Comparison of ENCODE assay signal across 1 cellular context in the genomic region with DNA sequence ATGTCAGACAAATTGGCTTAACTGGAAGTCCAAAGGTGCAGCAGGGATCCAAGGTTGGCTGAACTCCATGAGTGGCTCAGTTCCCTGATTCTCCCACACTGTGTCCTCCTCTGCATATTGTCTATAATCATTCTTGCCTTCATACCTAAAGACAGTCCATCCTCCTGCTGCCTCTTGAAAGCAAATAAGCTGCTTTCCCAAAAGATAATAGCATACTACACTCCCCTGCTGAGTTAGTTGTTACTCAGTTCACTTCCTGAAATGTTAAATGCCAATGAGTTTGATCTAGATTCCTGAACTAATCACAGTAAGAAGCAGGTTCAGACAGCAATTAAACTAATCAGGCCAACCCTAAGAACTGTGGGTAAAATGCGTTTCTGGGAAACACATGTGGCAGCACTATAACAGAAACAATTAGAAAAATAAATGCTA.
TF ChIP-seq lines count a peak whose summit lies in the region.

No MANE protein-coding gene starts in this region.

TF ChIP-seq in K562, 482 proteins besides CTCF, POLR2A, EP300 and RAD21 (continued from another document):
- TF ChIP-seq ZNF24 (IDR thresholded peaks at IDR 0.05) (no peak), TAF9B (IDR thresholded peaks at IDR 0.05; ENCODE audit: partially characterized antibody) (no peak), ZNF184 (CRISPR knock-in tag; IDR thresholded peaks at IDR 0.05) (no peak), ELF4 (CRISPR knock-in tag; IDR thresholded peaks at IDR 0.05) (0 out of 2 replicates have a peak, but pooled peaks have one; percentile 34), POLR2G (IDR thresholded peaks at IDR 0.05; ENCODE audit: low read depth, low read length) (0 out of 2 replicates have a peak, but pooled peaks have one; percentile 21), ETV1 (tag; conservative IDR thresholded peaks at IDR 0.05; ENCODE audit: low read depth) (0 out of 2 replicates have a peak, but pooled peaks have one; percentile 8), ZNF696 (CRISPR knock-in tag; conservative IDR thresholded peaks at IDR 0.05) (peak; percentile 21; the same call in 1 of the 2 replicates), ZNF830 (CRISPR knock-in tag; IDR thresholded peaks at IDR 0.05) (no peak), HDAC6 (IDR thresholded peaks at IDR 0.05; ENCODE audit: low read depth, low read length) (no peak), PHF21A (IDR thresholded peaks at IDR 0.05; ENCODE audit: borderline replicate concordance, low read depth) (no peak), KDM1A (IDR thresholded peaks at IDR 0.05) (peak; percentile 13; a peak in 1 of 4 replicates), ZNF197 (CRISPR knock-in tag; IDR thresholded peaks at IDR 0.05; ENCODE audit: low read depth) (0 out of 2 replicates have a peak, but pooled peaks have one; percentile 35), SPI1 (IDR thresholded peaks at IDR 0.05; ENCODE audit: borderline replicate concordance, low read depth, low read length) (peak; percentile 66; the same call in 1 of the 2 replicates), ERF (CRISPR knock-in tag; IDR thresholded peaks at IDR 0.05) (0 out of 2 replicates have a peak, but pooled peaks have one; percentile 23)
- TF ChIP-seq, protein P1, sequence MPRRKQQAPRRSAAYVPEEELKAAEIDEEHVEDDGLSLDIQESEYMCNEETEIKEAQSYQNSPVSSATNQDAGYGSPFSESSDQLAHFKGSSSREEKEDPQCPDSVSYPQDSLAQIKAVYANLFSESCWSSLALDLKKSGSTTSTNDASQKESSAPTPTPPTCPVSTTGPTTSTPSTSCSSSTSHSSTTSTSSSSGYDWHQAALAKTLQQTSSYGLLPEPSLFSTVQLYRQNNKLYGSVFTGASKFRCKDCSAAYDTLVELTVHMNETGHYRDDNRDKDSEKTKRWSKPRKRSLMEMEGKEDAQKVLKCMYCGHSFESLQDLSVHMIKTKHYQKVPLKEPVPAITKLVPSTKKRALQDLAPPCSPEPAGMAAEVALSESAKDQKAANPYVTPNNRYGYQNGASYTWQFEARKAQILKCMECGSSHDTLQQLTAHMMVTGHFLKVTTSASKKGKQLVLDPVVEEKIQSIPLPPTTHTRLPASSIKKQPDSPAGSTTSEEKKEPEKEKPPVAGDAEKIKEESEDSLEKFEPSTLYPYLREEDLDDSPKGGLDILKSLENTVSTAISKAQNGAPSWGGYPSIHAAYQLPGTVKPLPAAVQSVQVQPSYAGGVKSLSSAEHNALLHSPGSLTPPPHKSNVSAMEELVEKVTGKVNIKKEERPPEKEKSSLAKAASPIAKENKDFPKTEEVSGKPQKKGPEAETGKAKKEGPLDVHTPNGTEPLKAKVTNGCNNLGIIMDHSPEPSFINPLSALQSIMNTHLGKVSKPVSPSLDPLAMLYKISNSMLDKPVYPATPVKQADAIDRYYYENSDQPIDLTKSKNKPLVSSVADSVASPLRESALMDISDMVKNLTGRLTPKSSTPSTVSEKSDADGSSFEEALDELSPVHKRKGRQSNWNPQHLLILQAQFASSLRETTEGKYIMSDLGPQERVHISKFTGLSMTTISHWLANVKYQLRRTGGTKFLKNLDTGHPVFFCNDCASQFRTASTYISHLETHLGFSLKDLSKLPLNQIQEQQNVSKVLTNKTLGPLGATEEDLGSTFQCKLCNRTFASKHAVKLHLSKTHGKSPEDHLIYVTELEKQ (CRISPR knock-in tag; IDR thresholded peaks at IDR 0.05) = no peak
- TF ChIP-seq, protein P2, sequence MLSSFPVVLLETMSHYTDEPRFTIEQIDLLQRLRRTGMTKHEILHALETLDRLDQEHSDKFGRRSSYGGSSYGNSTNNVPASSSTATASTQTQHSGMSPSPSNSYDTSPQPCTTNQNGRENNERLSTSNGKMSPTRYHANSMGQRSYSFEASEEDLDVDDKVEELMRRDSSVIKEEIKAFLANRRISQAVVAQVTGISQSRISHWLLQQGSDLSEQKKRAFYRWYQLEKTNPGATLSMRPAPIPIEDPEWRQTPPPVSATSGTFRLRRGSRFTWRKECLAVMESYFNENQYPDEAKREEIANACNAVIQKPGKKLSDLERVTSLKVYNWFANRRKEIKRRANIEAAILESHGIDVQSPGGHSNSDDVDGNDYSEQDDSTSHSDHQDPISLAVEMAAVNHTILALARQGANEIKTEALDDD (IDR thresholded peaks at IDR 0.05) = peak; percentile 53; the same call in 1 of the 2 replicates
- TF ChIP-seq, protein P3, sequence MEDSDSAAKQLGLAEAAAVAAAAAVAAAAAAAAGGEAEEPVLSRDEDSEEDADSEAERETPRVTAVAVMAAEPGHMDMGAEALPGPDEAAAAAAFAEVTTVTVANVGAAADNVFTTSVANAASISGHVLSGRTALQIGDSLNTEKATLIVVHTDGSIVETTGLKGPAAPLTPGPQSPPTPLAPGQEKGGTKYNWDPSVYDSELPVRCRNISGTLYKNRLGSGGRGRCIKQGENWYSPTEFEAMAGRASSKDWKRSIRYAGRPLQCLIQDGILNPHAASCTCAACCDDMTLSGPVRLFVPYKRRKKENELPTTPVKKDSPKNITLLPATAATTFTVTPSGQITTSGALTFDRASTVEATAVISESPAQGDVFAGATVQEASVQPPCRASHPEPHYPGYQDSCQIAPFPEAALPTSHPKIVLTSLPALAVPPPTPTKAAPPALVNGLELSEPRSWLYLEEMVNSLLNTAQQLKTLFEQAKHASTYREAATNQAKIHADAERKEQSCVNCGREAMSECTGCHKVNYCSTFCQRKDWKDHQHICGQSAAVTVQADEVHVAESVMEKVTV (CRISPR knock-in tag; IDR thresholded peaks at IDR 0.05) = 0 out of 2 replicates have a peak, but pooled peaks have one; percentile 27
- TF ChIP-seq, protein P4, sequence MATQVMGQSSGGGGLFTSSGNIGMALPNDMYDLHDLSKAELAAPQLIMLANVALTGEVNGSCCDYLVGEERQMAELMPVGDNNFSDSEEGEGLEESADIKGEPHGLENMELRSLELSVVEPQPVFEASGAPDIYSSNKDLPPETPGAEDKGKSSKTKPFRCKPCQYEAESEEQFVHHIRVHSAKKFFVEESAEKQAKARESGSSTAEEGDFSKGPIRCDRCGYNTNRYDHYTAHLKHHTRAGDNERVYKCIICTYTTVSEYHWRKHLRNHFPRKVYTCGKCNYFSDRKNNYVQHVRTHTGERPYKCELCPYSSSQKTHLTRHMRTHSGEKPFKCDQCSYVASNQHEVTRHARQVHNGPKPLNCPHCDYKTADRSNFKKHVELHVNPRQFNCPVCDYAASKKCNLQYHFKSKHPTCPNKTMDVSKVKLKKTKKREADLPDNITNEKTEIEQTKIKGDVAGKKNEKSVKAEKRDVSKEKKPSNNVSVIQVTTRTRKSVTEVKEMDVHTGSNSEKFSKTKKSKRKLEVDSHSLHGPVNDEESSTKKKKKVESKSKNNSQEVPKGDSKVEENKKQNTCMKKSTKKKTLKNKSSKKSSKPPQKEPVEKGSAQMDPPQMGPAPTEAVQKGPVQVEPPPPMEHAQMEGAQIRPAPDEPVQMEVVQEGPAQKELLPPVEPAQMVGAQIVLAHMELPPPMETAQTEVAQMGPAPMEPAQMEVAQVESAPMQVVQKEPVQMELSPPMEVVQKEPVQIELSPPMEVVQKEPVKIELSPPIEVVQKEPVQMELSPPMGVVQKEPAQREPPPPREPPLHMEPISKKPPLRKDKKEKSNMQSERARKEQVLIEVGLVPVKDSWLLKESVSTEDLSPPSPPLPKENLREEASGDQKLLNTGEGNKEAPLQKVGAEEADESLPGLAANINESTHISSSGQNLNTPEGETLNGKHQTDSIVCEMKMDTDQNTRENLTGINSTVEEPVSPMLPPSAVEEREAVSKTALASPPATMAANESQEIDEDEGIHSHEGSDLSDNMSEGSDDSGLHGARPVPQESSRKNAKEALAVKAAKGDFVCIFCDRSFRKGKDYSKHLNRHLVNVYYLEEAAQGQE (CRISPR knock-in tag; IDR thresholded peaks at IDR 0.05; ENCODE audit: low read depth) = no peak
- TF ChIP-seq, protein P5, sequence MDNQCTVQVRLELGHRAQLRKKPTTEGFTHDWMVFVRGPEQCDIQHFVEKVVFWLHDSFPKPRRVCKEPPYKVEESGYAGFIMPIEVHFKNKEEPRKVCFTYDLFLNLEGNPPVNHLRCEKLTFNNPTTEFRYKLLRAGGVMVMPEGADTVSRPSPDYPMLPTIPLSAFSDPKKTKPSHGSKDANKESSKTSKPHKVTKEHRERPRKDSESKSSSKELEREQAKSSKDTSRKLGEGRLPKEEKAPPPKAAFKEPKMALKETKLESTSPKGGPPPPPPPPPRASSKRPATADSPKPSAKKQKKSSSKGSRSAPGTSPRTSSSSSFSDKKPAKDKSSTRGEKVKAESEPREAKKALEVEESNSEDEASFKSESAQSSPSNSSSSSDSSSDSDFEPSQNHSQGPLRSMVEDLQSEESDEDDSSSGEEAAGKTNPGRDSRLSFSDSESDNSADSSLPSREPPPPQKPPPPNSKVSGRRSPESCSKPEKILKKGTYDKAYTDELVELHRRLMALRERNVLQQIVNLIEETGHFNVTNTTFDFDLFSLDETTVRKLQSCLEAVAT (IDR thresholded peaks at IDR 0.05) = 0 out of 4 replicates have a peak, but pooled peaks of 1 of the 2 experiments have one; percentile 13
- TF ChIP-seq, protein P6, sequence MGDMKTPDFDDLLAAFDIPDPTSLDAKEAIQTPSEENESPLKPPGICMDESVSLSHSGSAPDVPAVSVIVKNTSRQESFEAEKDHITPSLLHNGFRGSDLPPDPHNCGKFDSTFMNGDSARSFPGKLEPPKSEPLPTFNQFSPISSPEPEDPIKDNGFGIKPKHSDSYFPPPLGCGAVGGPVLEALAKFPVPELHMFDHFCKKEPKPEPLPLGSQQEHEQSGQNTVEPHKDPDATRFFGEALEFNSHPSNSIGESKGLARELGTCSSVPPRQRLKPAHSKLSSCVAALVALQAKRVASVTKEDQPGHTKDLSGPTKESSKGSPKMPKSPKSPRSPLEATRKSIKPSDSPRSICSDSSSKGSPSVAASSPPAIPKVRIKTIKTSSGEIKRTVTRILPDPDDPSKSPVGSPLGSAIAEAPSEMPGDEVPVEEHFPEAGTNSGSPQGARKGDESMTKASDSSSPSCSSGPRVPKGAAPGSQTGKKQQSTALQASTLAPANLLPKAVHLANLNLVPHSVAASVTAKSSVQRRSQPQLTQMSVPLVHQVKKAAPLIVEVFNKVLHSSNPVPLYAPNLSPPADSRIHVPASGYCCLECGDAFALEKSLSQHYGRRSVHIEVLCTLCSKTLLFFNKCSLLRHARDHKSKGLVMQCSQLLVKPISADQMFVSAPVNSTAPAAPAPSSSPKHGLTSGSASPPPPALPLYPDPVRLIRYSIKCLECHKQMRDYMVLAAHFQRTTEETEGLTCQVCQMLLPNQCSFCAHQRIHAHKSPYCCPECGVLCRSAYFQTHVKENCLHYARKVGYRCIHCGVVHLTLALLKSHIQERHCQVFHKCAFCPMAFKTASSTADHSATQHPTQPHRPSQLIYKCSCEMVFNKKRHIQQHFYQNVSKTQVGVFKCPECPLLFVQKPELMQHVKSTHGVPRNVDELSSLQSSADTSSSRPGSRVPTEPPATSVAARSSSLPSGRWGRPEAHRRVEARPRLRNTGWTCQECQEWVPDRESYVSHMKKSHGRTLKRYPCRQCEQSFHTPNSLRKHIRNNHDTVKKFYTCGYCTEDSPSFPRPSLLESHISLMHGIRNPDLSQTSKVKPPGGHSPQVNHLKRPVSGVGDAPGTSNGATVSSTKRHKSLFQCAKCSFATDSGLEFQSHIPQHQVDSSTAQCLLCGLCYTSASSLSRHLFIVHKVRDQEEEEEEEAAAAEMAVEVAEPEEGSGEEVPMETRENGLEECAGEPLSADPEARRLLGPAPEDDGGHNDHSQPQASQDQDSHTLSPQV (IDR thresholded peaks at IDR 0.05) = 0 out of 2 replicates have a peak, but pooled peaks have one; percentile 26
- TF ChIP-seq, protein P7, sequence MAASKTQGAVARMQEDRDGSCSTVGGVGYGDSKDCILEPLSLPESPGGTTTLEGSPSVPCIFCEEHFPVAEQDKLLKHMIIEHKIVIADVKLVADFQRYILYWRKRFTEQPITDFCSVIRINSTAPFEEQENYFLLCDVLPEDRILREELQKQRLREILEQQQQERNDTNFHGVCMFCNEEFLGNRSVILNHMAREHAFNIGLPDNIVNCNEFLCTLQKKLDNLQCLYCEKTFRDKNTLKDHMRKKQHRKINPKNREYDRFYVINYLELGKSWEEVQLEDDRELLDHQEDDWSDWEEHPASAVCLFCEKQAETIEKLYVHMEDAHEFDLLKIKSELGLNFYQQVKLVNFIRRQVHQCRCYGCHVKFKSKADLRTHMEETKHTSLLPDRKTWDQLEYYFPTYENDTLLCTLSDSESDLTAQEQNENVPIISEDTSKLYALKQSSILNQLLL (CRISPR knock-in tag; IDR thresholded peaks at IDR 0.05; ENCODE audit: borderline replicate concordance) = no peak
